In genomic region chr4:8555716-8556115, GRCh38 we compare ENCODE assay signal across 15 cellular contexts. TPM values are rescaled to one million over a fixed set of nuclear protein-coding genes. Genes with fewer than 3 reads are reported as not detected.
DNase-seq lines count a peak whose midpoint lies in the region; ATAC-seq and TF ChIP-seq lines count a peak whose summit lies in the region.
"Had no signal": no experiment of that assay in that cellular context is flagged by ENCODE, and none has a peak within 500 bp of the region (broad histone marks: within the 10 kb centered on the region; RNA-seq: fewer than 3 reads in every experiment).

No MANE protein-coding gene starts in this region.

- H3K9me3 ChIP-seq in PC-9 (ENCODE audit: insufficient read depth, low read depth): no peaks in the 10 kb centered on the region
- H3K9me3 ChIP-seq in mesenchymal stem cell (ENCODE audit: control insufficient read depth, low read length): peaks cover 5% of the 10 kb centered on the region
- no peaks in the 10 kb centered on the region for H3K9me3 ChIP-seq in thyroid gland
- no peaks in the 10 kb centered on the region for H3K9me3 ChIP-seq in smooth muscle cell (replicated peaks; ENCODE audit: low read depth)
- H3K9me3 ChIP-seq: HAP-1 had no signal

- no peak overlapping the region for H2BK12ac ChIP-seq in mesenchymal stem cell (ENCODE audit: low read length in 2 of 2)

- no TSS peak for BruUV-seq in PC-9 (replicated peaks; lab: Mats Ljungman, UMichigan)

- H3K27ac ChIP-seq in PC-9 (peak overlapping the region; percentile 95), mesenchymal stem cell (ENCODE audit: low read length, poor library complexity, severe bottlenecking) (no peak overlapping the region), thyroid gland (peak overlapping the region; percentile 34 to 81 (median 46)), smooth muscle cell (ENCODE audit: low read depth) (no peak overlapping the region)
- H3K27ac ChIP-seq: BLaER1 treated with 17β-estradiol and CSF1 and Interleukin-3, amounts not matched to agents 10 nM and 100 nM had no signal

- H3K27me3 ChIP-seq in PC-9 (ENCODE audit: insufficient read depth, low read depth) (no peaks in the 10 kb centered on the region), mesenchymal stem cell (ENCODE audit: control insufficient read depth in 1 of 2, insufficient read depth in 1 of 2, low read length in 2 of 2) (peaks cover 12 to 27% of the 10 kb centered on the region in 2 experiments), thyroid gland (no peaks in the 10 kb centered on the region), smooth muscle cell (ENCODE audit: low read depth) (no peaks in the 10 kb centered on the region)

- H4K8ac ChIP-seq in mesenchymal stem cell (ENCODE audit: low read length): no peak overlapping the region

- H3F3A ChIP-seq in PC-9 (ENCODE audit: insufficient read depth, low read depth) (peaks cover 43% of the 10 kb centered on the region), smooth muscle cell (ENCODE audit: low read depth) (peaks cover 6% of the 10 kb centered on the region)

- H2BK5ac ChIP-seq in mesenchymal stem cell (ENCODE audit: low read depth, low read length, poor library complexity, severe bottlenecking): no peak overlapping the region

- WGBS in mesenchymal stem cell: 81% methylated on average over 5 of the region's 5 CpGs
- 53 to 54% methylated on average over 5 of the region's 5 CpGs for WGBS in thyroid gland, 2 donors
- WGBS in smooth muscle cell (ENCODE audit: low lambda C conversion rate): 97% methylated on average over 5 of the region's 5 CpGs

- H2AFZ ChIP-seq in PC-9: no peak overlapping the region
- H2AFZ ChIP-seq in mesenchymal stem cell (ENCODE audit: low read depth, low read length): no peak overlapping the region
- H2AFZ ChIP-seq in smooth muscle cell (ENCODE audit: low read depth): no peak overlapping the region
- H2AFZ ChIP-seq: GM23338 had no signal

- H3K4me1 ChIP-seq in PC-9 (replicated peaks; ENCODE audit: insufficient read depth) (peaks cover 45% of the 10 kb centered on the region), mesenchymal stem cell (ENCODE audit: control insufficient read depth, insufficient read depth, low read depth, low read length) (peaks cover 17% of the 10 kb centered on the region), thyroid gland (peaks cover 12 to 16% of the 10 kb centered on the region in 2 donors), smooth muscle cell (ENCODE audit: low read depth) (no peaks in the 10 kb centered on the region)
- H3K4me1 ChIP-seq: HAP-1 had no signal

- TF ChIP-seq POLR2A in thyroid gland (IDR thresholded peaks at IDR 0.05): no peak

- H3K36me3 ChIP-seq in PC-9 (ENCODE audit: low read depth): no peaks in the 10 kb centered on the region
- no peaks in the 10 kb centered on the region for H3K36me3 ChIP-seq in mesenchymal stem cell (ENCODE audit: control insufficient read depth in 1 of 2, insufficient read depth in 2 of 2, low read depth in 1 of 2, low read length in 2 of 2)
- H3K36me3 ChIP-seq in thyroid gland: no peaks in the 10 kb centered on the region
- no peaks in the 10 kb centered on the region for H3K36me3 ChIP-seq in smooth muscle cell (ENCODE audit: low read depth)
- H3K36me3 ChIP-seq: BLaER1 treated with 17β-estradiol and CSF1 and Interleukin-3, amounts not matched to agents 10 nM and 100 nM; HAP-1 had no signal

- no peak overlapping the region for H3K4ac ChIP-seq in mesenchymal stem cell (ENCODE audit: low read depth in 1 of 2, low read length in 2 of 2)

- DNase-seq in 8988T (peak; percentile 13), PC-9 (peak in 1 of 2 experiments; percentile 35), mesenchymal stem cell (no peak), thyroid gland (peak; percentile 49 to 75), smooth muscle cell (lab: John Stamatoyannopoulos, UW; ENCODE audit: unreplicated experiment) (no peak)
- no peak for DNase-seq in activated naive CD4-positive, alpha-beta T cell (lab: John Stamatoyannopoulos, UW)
- DNase-seq: ACHN; CD4-positive, alpha-beta T cell; DMS79 had no signal

- no peak overlapping the region for H3K18ac ChIP-seq in mesenchymal stem cell (ENCODE audit: low read depth in 1 of 2, low read length in 2 of 2)

- H2BK15ac ChIP-seq in mesenchymal stem cell (ENCODE audit: low read depth, poor library complexity, severe bottlenecking): no peak overlapping the region

- H4K91ac ChIP-seq in mesenchymal stem cell (ENCODE audit: low read length): no peak overlapping the region

- no peak overlapping the region for H2BK120ac ChIP-seq in mesenchymal stem cell (ENCODE audit: low read depth, low read length)

- no peak overlapping the region for H3K4me3 ChIP-seq in PC-9
- H3K4me3 ChIP-seq in mesenchymal stem cell (ENCODE audit: insufficient read depth in 1 of 2, low read depth in 1 of 2, low read length in 2 of 2): no peak overlapping the region
- no peak overlapping the region for H3K4me3 ChIP-seq in thyroid gland (replicated peaks in 1 of 3)
- no peak overlapping the region for H3K4me3 ChIP-seq in smooth muscle cell
- H3K4me3 ChIP-seq: BLaER1 treated with 17β-estradiol and CSF1 and Interleukin-3, amounts not matched to agents 10 nM and 100 nM; GM23338; HAP-1 had no signal

- H3K23ac ChIP-seq in mesenchymal stem cell (ENCODE audit: low read length in 2 of 2): no peak overlapping the region

- CTCF ChIA-PET in PC-9 (lab: Charles Lee): interaction anchor here (0.7 to 1.3 kb wide), 2 partner anchors 16 to 76 kb away, joined by 4 to 6 read pairs; no protein-coding TSS in a partner anchor

- peaks cover 30% of the 10 kb centered on the region for H3K79me2 ChIP-seq in PC-9 (ENCODE audit: low read depth)
- no peaks in the 10 kb centered on the region for H3K79me2 ChIP-seq in smooth muscle cell (ENCODE audit: low read depth)

- TF ChIP-seq CTCF in PC-9 (conservative IDR thresholded peaks at IDR 0.05): no peak
- TF ChIP-seq CTCF in thyroid gland (IDR thresholded peaks at IDR 0.05): no peak
- no peak for TF ChIP-seq CTCF in smooth muscle cell (IDR thresholded peaks at IDR 0.05; ENCODE audit: borderline replicate concordance, insufficient read depth, poor library complexity, severe bottlenecking)

- H3K9me2 ChIP-seq in PC-9 (ENCODE audit: insufficient read depth): no peaks in the 10 kb centered on the region

- peak overlapping the region; percentile 99 for H3K4me2 ChIP-seq in PC-9
- H3K4me2 ChIP-seq in mesenchymal stem cell (ENCODE audit: low read length, poor library complexity, severe bottlenecking): no peak overlapping the region
- H3K4me2 ChIP-seq in smooth muscle cell: no peak overlapping the region
- H3K4me2 ChIP-seq: BLaER1 treated with 17β-estradiol and CSF1 and Interleukin-3, amounts not matched to agents 10 nM and 100 nM; GM23338 had no signal

- intact Hi-C loops in PC-9 (cut with micrococcal nuclease; ENCODE audit: unreplicated experiment): loop anchor here (1.0 kb wide), 1 partner anchor 7 kb away; no protein-coding TSS in a partner anchor
- intact Hi-C loops in thyroid gland (cut with DNase I): no loop called here

- no peaks in the 10 kb centered on the region for H3K79me1 ChIP-seq in mesenchymal stem cell (replicated peaks; ENCODE audit: low read length, poor library complexity, severe bottlenecking)

- peak overlapping the region; percentile 38 for H2AK5ac ChIP-seq in mesenchymal stem cell (ENCODE audit: low read length, severe bottlenecking)

- no peaks in the 10 kb centered on the region for H4K20me1 ChIP-seq in PC-9 (ENCODE audit: insufficient read depth)
- H4K20me1 ChIP-seq in smooth muscle cell (ENCODE audit: low read depth): no peaks in the 10 kb centered on the region

- no peak overlapping the region for H3K9ac ChIP-seq in mesenchymal stem cell (ENCODE audit: low read length)
- no peak overlapping the region for H3K9ac ChIP-seq in smooth muscle cell (ENCODE audit: low read depth)
- H3K9ac ChIP-seq: BLaER1 treated with 17β-estradiol and CSF1 and Interleukin-3, amounts not matched to agents 10 nM and 100 nM had no signal

- H3K14ac ChIP-seq in mesenchymal stem cell (ENCODE audit: low read length in 2 of 2): no peak overlapping the region

- ATAC-seq in HG02852 (IDR thresholded peaks at IDR 0.05; ENCODE audit: unreplicated experiment): no peak
- ATAC-seq: GM23338, HepG2 had no signal

- POLR2A ChIA-PET in PC-9 (lab: Charles Lee; ENCODE audit: unreplicated experiment): interaction anchor here (0.5 to 0.6 kb wide), 2 partner anchors 32 to 62 kb away, joined by 3 to 5 read pairs; no protein-coding TSS in a partner anchor

RNA-seq across cellular contexts. Expression of gene GPR78, which starts 24.5 kb away (rescaled TPM):
- 56.6 and 68.2 TPM in 2 replicates for total RNA-seq in PC-9 (2021)
- 0.04 TPM for polyA plus RNA-seq in mesenchymal stem cell (2013, experiment 1 of 2)
- polyA plus RNA-seq in mesenchymal stem cell (2013, experiment 2 of 2): 0.12 TPM
- not detected for total RNA-seq in thyroid gland
- not detected in 2 replicates for total RNA-seq in smooth muscle cell
- 0.05 and 0.48 TPM in 2 replicates for polyA plus RNA-seq in smooth muscle cell
- total RNA-seq: CD4-positive, alpha-beta T cell; G401 had no signal

RNA-seq across cellular contexts. Expression of gene CPZ, which starts 36.8 kb away (rescaled TPM):
- total RNA-seq in PC-9 (2021) (9.1 and 12.1 TPM in 2 replicates), thyroid gland (10 to 100 TPM in 1 of 4 donors, 1 to 10 TPM in 3; 4.1 to 12.9 (median 6.5) TPM), smooth muscle cell (10.9 and 12.0 TPM in 2 replicates)
- polyA plus RNA-seq in mesenchymal stem cell (2013, experiment 1 of 2): 10.1 TPM
- polyA plus RNA-seq in mesenchymal stem cell (2013, experiment 2 of 2): 10.8 TPM
- polyA plus RNA-seq in smooth muscle cell: 33.9 and 35.9 TPM in 2 replicates
- total RNA-seq: CD4-positive, alpha-beta T cell; G401 had no signal

Comparison
In these comparisons a context has a peak if more than half of its experiments do, and no peak if none do; other contexts are left out.
1. DNase-seq: peak in 8988T (single experiment) and thyroid gland (2 of 2); none in mesenchymal stem cell (single experiment), smooth muscle cell (single experiment) and activated naive CD4-positive, alpha-beta T cell (0 of 4).
2. H3K27ac ChIP-seq: peak in PC-9 (single experiment) and thyroid gland (3 of 3); none in mesenchymal stem cell (single experiment) and smooth muscle cell (single experiment).
3. RNA of gene GPR78, which starts 24.5 kb away (total RNA-seq): 56.6 to 68.2 TPM in PC-9; not detected in thyroid gland and not detected in smooth muscle cell; every median in the first group is over 10 times any median in the second.